ENCODE assay signal across 9 cellular contexts in the genomic region with DNA sequence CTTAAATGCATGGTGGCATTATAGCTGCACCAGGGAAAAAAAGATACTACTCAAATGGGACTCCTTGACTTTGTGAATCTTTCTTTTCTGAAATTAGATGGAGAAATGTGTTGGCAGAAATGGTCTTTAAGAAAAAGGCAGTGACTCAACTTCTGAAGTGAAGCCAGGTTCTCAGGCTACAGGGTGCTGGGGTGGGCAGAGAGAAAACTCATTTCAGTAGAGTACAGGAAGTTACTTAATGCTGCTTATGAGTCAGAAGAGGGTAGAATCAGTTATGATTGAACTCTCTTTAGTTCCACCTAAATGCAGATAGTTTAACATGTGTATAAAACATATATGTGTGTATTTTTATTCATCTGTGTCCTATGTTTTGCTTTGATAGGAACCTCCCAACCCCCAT.
DNase-seq lines count a peak whose midpoint lies in the region; ATAC-seq and TF ChIP-seq lines count a peak whose summit lies in the region.
"Had no signal": no experiment of that assay in that cellular context is flagged by ENCODE, and none has a peak within 500 bp of the region (broad histone marks: within the 10 kb centered on the region; RNA-seq: fewer than 3 reads in every experiment).

No MANE protein-coding gene starts in this region.

- H3K27me3 ChIP-seq in breast epithelium, result no peaks in the 10 kb centered on the region
- H3K27me3 ChIP-seq: cardiac muscle cell had no signal

- no peaks in the 10 kb centered on the region for H3K4me1 ChIP-seq in breast epithelium

- H3K9me3 Mint-ChIP-seq in MCF 10A (ENCODE audit: unreplicated experiment), result no peaks in the 10 kb centered on the region

- no peak overlapping the region for H3K4me3 ChIP-seq in breast epithelium
- H3K4me3 ChIP-seq: cardiac muscle cell had no signal

- CTCF ChIA-PET in MCF 10A (lab: Yijun Ruan, JAX), result interaction anchor here (0.7 to 10.3 kb wide), 6 partner anchors 9 to 65 kb away, joined by 3 to 113 read pairs (median 4); no protein-coding TSS in a partner anchor

- no peaks in the 10 kb centered on the region for H3K36me3 Mint-ChIP-seq in MCF 10A (ENCODE audit: insufficient read depth, unreplicated experiment)

- H3K27ac ChIP-seq in breast epithelium, result no peak overlapping the region
- H3K27ac ChIP-seq: cardiac muscle cell had no signal

- no peak overlapping the region for H3K4me3 Mint-ChIP-seq in MCF 10A (ENCODE audit: unreplicated experiment)

- H3K27me3 Mint-ChIP-seq in MCF 10A (ENCODE audit: insufficient read depth, unreplicated experiment), result no peaks in the 10 kb centered on the region

- peaks cover 14% of the 10 kb centered on the region for H3K4me1 Mint-ChIP-seq in MCF 10A (ENCODE audit: insufficient read depth, unreplicated experiment)

- TF ChIP-seq CTCF in MCF 10A (IDR thresholded peaks at IDR 0.05; ENCODE audit: unreplicated experiment) (no peak), breast epithelium (IDR thresholded peaks at IDR 0.05) (no peak)

- POLR2A ChIA-PET in MCF 10A (lab: Yijun Ruan, JAX), result interaction anchor here (2.1 kb wide), 1 partner anchor 16 kb away, joined by 10 read pairs; no protein-coding TSS in a partner anchor

- intact Hi-C loops in MCF 10A (cut with micrococcal nuclease) (loop anchor here (5.0 kb wide), 1 partner anchor 121 kb away; no protein-coding TSS in a partner anchor), breast epithelium (cut with DNase I; ENCODE audit: low total_unique reads) (no loop called here)

- no TSS peak for BruUV-seq in MCF 10A (replicated peaks; lab: Mats Ljungman, UMichigan)

- TF ChIP-seq POLR2A in breast epithelium (IDR thresholded peaks at IDR 0.05), result no peak

- peak overlapping the region; percentile 66 for H3K27ac Mint-ChIP-seq in MCF 10A (ENCODE audit: low read depth, unreplicated experiment)

- ATAC-seq in HG03045 (IDR thresholded peaks at IDR 0.05; ENCODE audit: unreplicated experiment), result peak; percentile 98

- H3K9me3 ChIP-seq in breast epithelium, result no peaks in the 10 kb centered on the region

- H3K36me3 ChIP-seq in breast epithelium, result no peaks in the 10 kb centered on the region
- H3K36me3 ChIP-seq: cardiac muscle cell had no signal

- DNase-seq in MCF 10A (ENCODE audit: unreplicated experiment) (peak; percentile 94), breast epithelium (ENCODE audit: low spot score in 2 of 2) (no peak), SKM-1 treated with dmso at 0.1 percent for 144 hours (lab: John Stamatoyannopoulos, UW; ENCODE audit: unreplicated experiment) (peak; percentile 87), dedifferentiated amniotic fluid mesenchymal stem cell (ENCODE audit: extremely low spot score) (peak; percentile 94), T-helper 9 cell (no peak), NCI-H748 (lab: John Stamatoyannopoulos, UW; ENCODE audit: unreplicated experiment) (no peak)
- peak; percentile 74 for DNase-seq in stimulated activated CD4-positive, alpha-beta T cell treated with anti-CD3 and anti-CD28 coated beads, Interleukin-4, amount 100 ng/mL, for 24 hours

Comparison
In these comparisons a context has a peak if more than half of its experiments do, and no peak if none do; other contexts are left out.
1. DNase-seq: peak in MCF 10A (single experiment), SKM-1 treated with dmso at 0.1 percent for 144 hours (single experiment), dedifferentiated amniotic fluid mesenchymal stem cell (single experiment) and stimulated activated CD4-positive, alpha-beta T cell treated with anti-CD3 and anti-CD28 coated beads, Interleukin-4, amount 100 ng/mL, for 24 hours (single experiment); none in breast epithelium (0 of 2), T-helper 9 cell (single experiment) and NCI-H748 (single experiment).